ENCODE assay signal across 18 cellular contexts in genomic region chr7:69105092-69105491, GRCh38.
DNase-seq lines count a peak whose midpoint lies in the region; FAIRE-seq and TF ChIP-seq lines count a peak whose summit lies in the region.
"Had no signal": no experiment of that assay in that cellular context is flagged by ENCODE, and none has a peak within 500 bp of the region (broad histone marks: within the 10 kb centered on the region; RNA-seq: fewer than 3 reads in every experiment).

No MANE protein-coding gene starts in this region.

- no peaks in the 10 kb centered on the region for H3F3A ChIP-seq in MM.1S (ENCODE audit: insufficient read depth, low read length)

- no peak for TF ChIP-seq EP300 in stomach (IDR thresholded peaks at IDR 0.05)

- H3K9me2 ChIP-seq in MM.1S (replicated peaks; ENCODE audit: insufficient read depth, low read length) = no peaks in the 10 kb centered on the region

- no peak overlapping the region for H4K8ac ChIP-seq in mesendoderm (ENCODE audit: low read depth, low read length)

- TF ChIP-seq POLR2A in GM12891 (IDR thresholded peaks at IDR 0.05; ENCODE audit: low read depth, low read length) (no peak), stomach (IDR thresholded peaks at IDR 0.05) (no peak)

- H2BK120ac ChIP-seq in mesendoderm (ENCODE audit: low read depth, low read length) = no peak overlapping the region

- H3K9ac ChIP-seq in mesendoderm (ENCODE audit: low read length) (no peak overlapping the region), MM.1S (ENCODE audit: low read length) (no peak overlapping the region)

- no peak overlapping the region for H3K27ac Mint-ChIP-seq in CD4-positive, alpha-beta memory T cell
- H3K27ac Mint-ChIP-seq: IgD-negative memory B cell had no signal

- H3K56ac ChIP-seq in mesendoderm (ENCODE audit: low read length) = no peak overlapping the region

- no peaks in the 10 kb centered on the region for H3K27me3 ChIP-seq in mesendoderm (ENCODE audit: insufficient read depth, low read length, poor library complexity)
- H3K27me3 ChIP-seq in stomach = no peaks in the 10 kb centered on the region
- H3K27me3 ChIP-seq in MM.1S (replicated peaks; ENCODE audit: insufficient read depth, low read length) = no peaks in the 10 kb centered on the region
- no peaks in the 10 kb centered on the region for H3K27me3 ChIP-seq in CD4-positive, alpha-beta memory T cell (ENCODE audit: insufficient read depth, low read length)

- H3K9me3 ChIP-seq in stomach = no peaks in the 10 kb centered on the region
- no peaks in the 10 kb centered on the region for H3K9me3 ChIP-seq in MM.1S (replicated peaks; ENCODE audit: insufficient read depth, low read length)
- H3K9me3 ChIP-seq in CD4-positive, alpha-beta memory T cell (ENCODE audit: control insufficient read depth in 1 of 2, low read length in 2 of 2) = no peaks in the 10 kb centered on the region

- H3K27me3 Mint-ChIP-seq in CD4-positive, alpha-beta memory T cell = no peaks in the 10 kb centered on the region
- H3K27me3 Mint-ChIP-seq: IgD-negative memory B cell had no signal

- no peak overlapping the region for H3K23ac ChIP-seq in mesendoderm (ENCODE audit: low read length)

- H3K9me3 Mint-ChIP-seq in CD4-positive, alpha-beta memory T cell = peaks cover 0 to 37% (median 10%) of the 10 kb centered on the region in 8 donors

- no peak overlapping the region for H3K4ac ChIP-seq in mesendoderm (ENCODE audit: low read depth, low read length)

- H3K4me3 ChIP-seq in mesendoderm (ENCODE audit: low read length) = no peak overlapping the region
- no peak overlapping the region for H3K4me3 ChIP-seq in stomach
- no peak overlapping the region for H3K4me3 ChIP-seq in MM.1S (ENCODE audit: low read length)
- H3K4me3 ChIP-seq in CD4-positive, alpha-beta memory T cell (ENCODE audit: low read length in 2 of 2) = no peak overlapping the region

- H4K20me1 ChIP-seq in MM.1S (ENCODE audit: insufficient read depth, low read length) = no peaks in the 10 kb centered on the region

- H3K4me1 Mint-ChIP-seq in CD4-positive, alpha-beta memory T cell = no peaks in the 10 kb centered on the region

- H4K5ac ChIP-seq in mesendoderm (ENCODE audit: low read length) = no peak overlapping the region

- H3K79me2 ChIP-seq in mesendoderm (ENCODE audit: control insufficient read depth, insufficient read depth, low read length) (no peaks in the 10 kb centered on the region), MM.1S (ENCODE audit: low read length) (no peaks in the 10 kb centered on the region)

- no peak overlapping the region for H2AFZ ChIP-seq in MM.1S (ENCODE audit: low read length)

- POLR2A ChIA-PET in CD4-positive, alpha-beta memory T cell (lab: Charles Lee; ENCODE audit: partially characterized antibody) = no interaction called here

- no peak overlapping the region for H3K4me2 ChIP-seq in mesendoderm (ENCODE audit: low read length)
- no peak overlapping the region for H3K4me2 ChIP-seq in MM.1S (ENCODE audit: low read depth, low read length)

- H2BK5ac ChIP-seq in mesendoderm (ENCODE audit: low read length) = no peak overlapping the region

- peaks cover 7% of the 10 kb centered on the region for H3K4me1 ChIP-seq in mesendoderm (ENCODE audit: control insufficient read depth, low read depth, low read length)
- no peaks in the 10 kb centered on the region for H3K4me1 ChIP-seq in stomach
- no peaks in the 10 kb centered on the region for H3K4me1 ChIP-seq in MM.1S (ENCODE audit: low read length)
- no peaks in the 10 kb centered on the region for H3K4me1 ChIP-seq in CD4-positive, alpha-beta memory T cell (ENCODE audit: insufficient read depth, low read length)

- H3K27ac ChIP-seq in epithelial cell of prostate (peak overlapping the region; percentile 74), mesendoderm (ENCODE audit: low read depth, low read length) (no peak overlapping the region), stomach (no peak overlapping the region), MM.1S (ENCODE audit: low read length) (no peak overlapping the region)
- H3K27ac ChIP-seq in CD4-positive, alpha-beta memory T cell (ENCODE audit: low read depth, low read length) = no peak overlapping the region

- no peaks in the 10 kb centered on the region for H3K79me1 ChIP-seq in mesendoderm (ENCODE audit: low read length)

- H2AK5ac ChIP-seq in mesendoderm (ENCODE audit: low read length) = no peak overlapping the region

- TF ChIP-seq CTCF in stomach (IDR thresholded peaks at IDR 0.05) (no peak), MM.1S (IDR thresholded peaks at IDR 0.05; ENCODE audit: low read length) (no peak)

- DNase-seq in ELF-1 (ENCODE audit: low read depth, low spot score) = peak; percentile 71
- DNase-seq in RCC 7860 (ENCODE audit: low spot score) = peak; percentile 65
- peak; percentile 60 for DNase-seq in epithelial cell of prostate (ENCODE audit: low read depth, low spot score)
- DNase-seq in mesendoderm = peak; percentile 94
- DNase-seq in GM12891 (ENCODE audit: insufficient read length, low spot score) = no peak
- DNase-seq in stomach = no peak
- no peak for DNase-seq in MM.1S
- DNase-seq in CD4-positive, alpha-beta memory T cell = no peak
- DNase-seq: 8988T, C1 segment of cervical spinal cord, COR-L47, NCI-H1048, NCI-H146, NCI-H69, SHP77 had no signal

- CTCF ChIA-PET in CD4-positive, alpha-beta memory T cell (lab: Charles Lee; ENCODE audit: partially characterized antibody) = no interaction called here

- H3K36me3 Mint-ChIP-seq in CD4-positive, alpha-beta memory T cell = no peaks in the 10 kb centered on the region
- H3K36me3 Mint-ChIP-seq: IgD-negative memory B cell had no signal

- no peak for FAIRE-seq in RCC 7860 (lab: Jason Lieb, UNC)
- FAIRE-seq in GM12891 (lab: Jason Lieb, UNC) = no peak
- FAIRE-seq: GM18507, GM19239 had no signal

- no CpG with 5 or more reads among the region's 3 CpGs for WGBS in mesendoderm (ENCODE audit: extremely low coverage, insufficient coverage, low lambda C conversion rate)
- 43 to 71% (median 58%) methylated on average over 3 of the region's 3 CpGs for WGBS in stomach, 5 donors

- intact Hi-C loops in stomach (cut with DNase I; ENCODE audit: low total_unique reads) = no loop called here
- intact Hi-C loops in CD4-positive, alpha-beta memory T cell (cut with micrococcal nuclease) = no loop called here

- H3K18ac ChIP-seq in mesendoderm (ENCODE audit: low read length) = no peak overlapping the region

- no peak overlapping the region for H2BK15ac ChIP-seq in mesendoderm (replicated peaks; ENCODE audit: low read depth)

- no peak overlapping the region for H3K4me3 Mint-ChIP-seq in CD4-positive, alpha-beta memory T cell
- H3K4me3 Mint-ChIP-seq: IgD-negative memory B cell had no signal

- no peaks in the 10 kb centered on the region for H3K36me3 ChIP-seq in mesendoderm (ENCODE audit: control insufficient read depth, insufficient read depth, low read length)
- H3K36me3 ChIP-seq in stomach = no peaks in the 10 kb centered on the region
- no peaks in the 10 kb centered on the region for H3K36me3 ChIP-seq in MM.1S (replicated peaks; ENCODE audit: insufficient read depth, low read length)
- no peaks in the 10 kb centered on the region for H3K36me3 ChIP-seq in CD4-positive, alpha-beta memory T cell (ENCODE audit: insufficient read depth, low read length)

TF ChIP-seq in GM12891, 5 proteins besides CTCF, POLR2A, EP300 and RAD21:
- TF ChIP-seq SPI1 (IDR thresholded peaks at IDR 0.05; ENCODE audit: low read depth, low read length) (no peak), PAX5 (IDR thresholded peaks at IDR 0.05; ENCODE audit: insufficient read depth, low read length, severe bottlenecking) (no peak)

Comparison
In these comparisons a context has a peak if more than half of its experiments do, and no peak if none do; other contexts are left out.
1. DNase-seq: peak in ELF-1 (single experiment), RCC 7860 (single experiment), epithelial cell of prostate (single experiment) and mesendoderm (single experiment); none in GM12891 (single experiment), stomach (single experiment), MM.1S (single experiment) and CD4-positive, alpha-beta memory T cell (0 of 5).